Comparison of ENCODE assay signal across 7 cellular contexts in the genomic region with DNA sequence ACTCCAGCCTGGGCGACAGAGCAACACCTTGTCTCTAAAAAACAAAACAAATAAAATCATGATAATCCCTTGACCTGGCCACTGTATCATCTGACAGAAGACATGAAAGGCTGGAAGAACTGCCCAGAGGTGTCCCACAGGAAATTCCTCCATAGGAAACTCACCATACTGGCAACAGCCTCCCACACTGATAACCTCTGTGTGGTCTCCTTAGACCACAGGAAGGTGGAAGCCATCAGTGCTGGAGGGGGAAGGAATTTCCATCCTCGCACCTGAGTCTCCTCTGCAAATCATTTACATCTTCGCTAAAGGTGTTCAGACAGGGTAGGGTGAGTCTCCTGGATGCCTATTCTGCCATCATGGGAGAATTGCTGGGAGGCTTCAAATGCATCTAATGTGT. TPM values are rescaled to one million over a fixed set of nuclear protein-coding genes. Genes with fewer than 3 reads are reported as not detected.
DNase-seq lines count a peak whose midpoint lies in the region; ATAC-seq, FAIRE-seq and TF ChIP-seq lines count a peak whose summit lies in the region.
"Not testable (repeated sequence)": the region's sequence is repeated elsewhere in the genome, so short reads cannot be mapped to it uniquely, and the experiment has no call there.

No MANE protein-coding gene starts in this region.

- H3K9ac ChIP-seq in GM12878 (ENCODE audit: control insufficient read depth, insufficient read depth, low read length) = not testable (repeated sequence)

- H3K79me2 ChIP-seq in GM12878 (ENCODE audit: control insufficient read depth, insufficient read depth, low read length) = peaks cover 38% of the 10 kb centered on the region

- SMC1A ChIA-PET in GM12878 (lab: Charles Lee; ENCODE audit: uncharacterized antibody, unreplicated experiment) = not testable (repeated sequence)

- peaks cover 16 to 26% of the 10 kb centered on the region in 2 donors for H3K36me3 Mint-ChIP-seq in CD4-positive, alpha-beta memory T cell
- H3K36me3 Mint-ChIP-seq in WTC11 = not testable (repeated sequence)
- peaks cover 43% of the 10 kb centered on the region for H3K36me3 Mint-ChIP-seq in activated CD8-positive, alpha-beta memory T cell treated with anti-CD3 and anti-CD28 coated beads, Interleukin-2, amount 10 ng/mL, durations not matched to agents 7 days and 5 days

- peaks cover 57% of the 10 kb centered on the region for H3K4me1 ChIP-seq in CD4-positive, alpha-beta memory T cell (ENCODE audit: insufficient read depth, low read length)
- H3K4me1 ChIP-seq in GM12878 (ENCODE audit: control insufficient read depth, insufficient read depth, low read length); sigmoid colon: not testable (repeated sequence)
- peaks cover 0 to 32% (median 15%) of the 10 kb centered on the region in 3 donors for H3K4me1 ChIP-seq in esophagus squamous epithelium

- H3K9me3 Mint-ChIP-seq in CD4-positive, alpha-beta memory T cell; WTC11; activated CD8-positive, alpha-beta memory T cell treated with anti-CD3 and anti-CD28 coated beads, Interleukin-2, amount 10 ng/mL, durations not matched to agents 7 days and 5 days (ENCODE audit: low read depth): not testable (repeated sequence)

- RAD21 ChIA-PET in GM12878 (lab: Charles Lee; ENCODE audit: unreplicated experiment) = not testable (repeated sequence)

- not testable (repeated sequence) for H3K36me3 ChIP-seq in CD4-positive, alpha-beta memory T cell (ENCODE audit: insufficient read depth, low read length); GM12878 (ENCODE audit: control insufficient read depth in 2 of 2, insufficient read depth in 2 of 2, low read length in 1 of 2); esophagus squamous epithelium; sigmoid colon

- 58% methylated on average over 3 of the region's 3 CpGs for WGBS in GM12878 (ENCODE audit: insufficient coverage, insufficient replicate concordance, low lambda C conversion rate, missing lambda C conversion rate)
- WGBS in esophagus squamous epithelium, 2 donors = 90 to 100% methylated on average over 2 to 3 of the region's 3 CpGs
- WGBS in sigmoid colon, 2 donors = 92% methylated on average over 3 of the region's 3 CpGs

- not testable (repeated sequence) for BruUV-seq in GM12878 (replicated peaks; lab: Mats Ljungman, UMichigan)

- in situ Hi-C loops in GM12878 (cut with MboI) = not testable (repeated sequence)

- not testable (repeated sequence) for H4K20me1 ChIP-seq in GM12878 (ENCODE audit: control insufficient read depth, insufficient read depth)

- peak; percentile 38 for FAIRE-seq in GM12878 (lab: Jason Lieb, UNC)

- not testable (repeated sequence) for H3K27me3 Mint-ChIP-seq in CD4-positive, alpha-beta memory T cell; WTC11 (ENCODE audit: low read depth); activated CD8-positive, alpha-beta memory T cell treated with anti-CD3 and anti-CD28 coated beads, Interleukin-2, amount 10 ng/mL, durations not matched to agents 7 days and 5 days

- H2AFZ ChIP-seq in GM12878 (ENCODE audit: control insufficient read depth, low read depth, low read length) = not testable (repeated sequence)

- TF ChIP-seq RAD21 in GM12878 (IDR thresholded peaks at IDR 0.05; ENCODE audit: insufficient read depth, low read depth, low read length) = not testable (repeated sequence)

- ATAC-seq in WTC11; activated CD8-positive, alpha-beta memory T cell treated with anti-CD3 and anti-CD28 coated beads, Interleukin-2, amount 10 ng/mL, durations not matched to agents 7 days and 5 days; GM12878: not testable (repeated sequence)

- TF ChIP-seq EP300 in GM12878 (IDR thresholded peaks at IDR 0.05; ENCODE audit: borderline replicate concordance in 1 of 2, control insufficient read depth in 1 of 2, low read depth in 2 of 2, low read length in 2 of 2); sigmoid colon (IDR thresholded peaks at IDR 0.05): not testable (repeated sequence)

- H3K27me3 ChIP-seq in CD4-positive, alpha-beta memory T cell (ENCODE audit: insufficient read depth, low read length); GM12878 (replicated peaks in 1 of 2; ENCODE audit: control insufficient read depth in 2 of 2, insufficient read depth in 2 of 2, low read length in 1 of 2); esophagus squamous epithelium; sigmoid colon: not testable (repeated sequence)

- not testable (repeated sequence) for H3K4me2 ChIP-seq in GM12878 (ENCODE audit: control insufficient read depth, insufficient read depth)

- POLR2A ChIA-PET in CD4-positive, alpha-beta memory T cell (lab: Charles Lee; ENCODE audit: partially characterized antibody); WTC11 (lab: Charles Lee); GM12878 (lab: Charles Lee): not testable (repeated sequence)

- CTCF ChIA-PET in CD4-positive, alpha-beta memory T cell (lab: Charles Lee; ENCODE audit: partially characterized antibody); WTC11 (lab: Charles Lee); activated CD8-positive, alpha-beta memory T cell treated with anti-CD3 and anti-CD28 coated beads, Interleukin-2, amount 10 ng/mL, durations not matched to agents 7 days and 5 days (lab: Charles Lee); GM12878 (lab: Yijun Ruan, JAX): not testable (repeated sequence)

- H3K27ac ChIP-seq in CD4-positive, alpha-beta memory T cell (ENCODE audit: low read depth, low read length); GM12878 (ENCODE audit: control insufficient read depth, insufficient read depth); sigmoid colon: not testable (repeated sequence)
- H3K27ac ChIP-seq in esophagus squamous epithelium = peak overlapping the region in 3 of 4 donors; percentile 33 to 68 (median 42)

- intact Hi-C loops in CD4-positive, alpha-beta memory T cell (cut with micrococcal nuclease); GM12878 (cut with micrococcal nuclease; ENCODE audit: unreplicated experiment); esophagus squamous epithelium (cut with DNase I); sigmoid colon (cut with DNase I): not testable (repeated sequence)

- H3K4me1 Mint-ChIP-seq in CD4-positive, alpha-beta memory T cell = peaks cover 42 to 93% (median 59%) of the 10 kb centered on the region in 4 donors
- peaks cover 48% of the 10 kb centered on the region for H3K4me1 Mint-ChIP-seq in WTC11
- peaks cover 76% of the 10 kb centered on the region for H3K4me1 Mint-ChIP-seq in activated CD8-positive, alpha-beta memory T cell treated with anti-CD3 and anti-CD28 coated beads, Interleukin-2, amount 10 ng/mL, durations not matched to agents 7 days and 5 days

- peak overlapping the region in 6 of 8 donors; percentile 1 to 60 (median 28) for H3K4me3 Mint-ChIP-seq in CD4-positive, alpha-beta memory T cell
- not testable (repeated sequence) for H3K4me3 Mint-ChIP-seq in WTC11; activated CD8-positive, alpha-beta memory T cell treated with anti-CD3 and anti-CD28 coated beads, Interleukin-2, amount 10 ng/mL, durations not matched to agents 7 days and 5 days

- not testable (repeated sequence) for TF ChIP-seq CTCF in WTC11 (IDR thresholded peaks at IDR 0.05); GM12878 (IDR thresholded peaks at IDR 0.05 in 2 of 3, conservative IDR thresholded peaks at IDR 0.05 in 1 of 3; ENCODE audit: control insufficient read depth in 2 of 3, extremely low read depth in 1 of 3, insufficient read depth in 1 of 3, low read depth in 3 of 3, low read length in 3 of 3); esophagus squamous epithelium (IDR thresholded peaks at IDR 0.05); sigmoid colon (IDR thresholded peaks at IDR 0.05)

- H3K27ac Mint-ChIP-seq in CD4-positive, alpha-beta memory T cell = peak overlapping the region in 6 of 7 donors; percentile 17 to 86 (median 77)
- H3K27ac Mint-ChIP-seq in WTC11 = peak overlapping the region; percentile 74
- peak overlapping the region; percentile 49 for H3K27ac Mint-ChIP-seq in activated CD8-positive, alpha-beta memory T cell treated with anti-CD3 and anti-CD28 coated beads, Interleukin-2, amount 10 ng/mL, durations not matched to agents 7 days and 5 days

- not testable (repeated sequence) for TF ChIP-seq POLR2A in GM12878 (IDR thresholded peaks at IDR 0.05; ENCODE audit: low read depth, low read length); esophagus squamous epithelium (IDR thresholded peaks at IDR 0.05); sigmoid colon (IDR thresholded peaks at IDR 0.05)

- DNase-seq in CD4-positive, alpha-beta memory T cell; WTC11 (ENCODE audit: low spot score); activated CD8-positive, alpha-beta memory T cell treated with anti-CD3 and anti-CD28 coated beads, Interleukin-2, amount 10 ng/mL, durations not matched to agents 7 days and 5 days; GM12878 (ENCODE audit: low read depth, low spot score); esophagus squamous epithelium (lab: John Stamatoyannopoulos, UW): not testable (repeated sequence)
- DNase-seq in OCI-M1 (lab: John Stamatoyannopoulos, UW) = peak; percentile 0
- peak; percentile 2 for DNase-seq in sigmoid colon

- not testable (repeated sequence) for H3K4me3 ChIP-seq in CD4-positive, alpha-beta memory T cell (ENCODE audit: low read length in 2 of 2); GM12878; esophagus squamous epithelium; sigmoid colon

- not testable (repeated sequence) for H3K9me3 ChIP-seq in CD4-positive, alpha-beta memory T cell (ENCODE audit: control insufficient read depth in 1 of 2, low read length in 2 of 2); GM12878 (replicated peaks; ENCODE audit: control insufficient read depth, insufficient read depth, low read length); esophagus squamous epithelium; sigmoid colon

RNA-seq across cellular contexts. Expression of gene PRKX, which starts 10.2 kb away (rescaled TPM):
- total RNA-seq in CD4-positive, alpha-beta memory T cell = 10 to 100 TPM; 66.7 to 70.2 TPM
- polyA plus RNA-seq in CD4-positive, alpha-beta memory T cell = 10 to 100 TPM; 63.0 to 73.9 TPM
- total RNA-seq in WTC11 (2021) (53.8 to 66.6 TPM (median 61.2 TPM) in 3 replicates), GM12878 (2014; rRNA removed) (22.6 and 24.1 TPM in 2 replicates), GM12878 (2014; rRNA removed; fragmentation: Illumina TruSeq; extraction: Trizol) (24.6 and 28.7 TPM in 2 replicates), GM12878 (2021) (29.0 and 34.6 TPM in 2 replicates), esophagus squamous epithelium (10 to 100 TPM; 27.8 to 56.0 (median 34.5) TPM), sigmoid colon (1 to 10 TPM; 4.2 to 7.8 (median 6.4) TPM)
- 10 to 100 TPM; 76.6 to 83.6 TPM for total RNA-seq in activated CD8-positive, alpha-beta memory T cell treated with anti-CD3 and anti-CD28 coated beads, Interleukin-2, amount 10 ng/mL, durations not matched to agents 7 days and 5 days
- 103 and 121 TPM in 2 replicates for total RNA-seq in GM12878 (2013; cell fraction: nucleolus; rRNA removed)
- 13.3 TPM for polyA plus RNA-seq in GM12878 (2011; ENCODE audit: low read depth)
- polyA plus RNA-seq in GM12878 (2011; rRNA removed) (45.3 and 46.5 TPM in 2 replicates), GM12878 (2014; fragmentation: Illumina TruSeq; extraction: Trizol) (26.4 and 29.1 TPM in 2 replicates), GM12878 (2014; fragmentation: Nextera tagmentation; extraction: Ambion mirVana) (1 to 10 TPM; 3.9 to 5.4 TPM), GM12878 (2014; rRNA removed) (24.4 and 27.3 TPM in 2 replicates), GM12878 (2016; fragmentation: Nextera tagmentation; extraction: Ambion mirVana) (10 to 100 TPM; 22.4 to 23.4 TPM), sigmoid colon (10 to 100 TPM in 1 of 3 donors, 1 to 10 TPM in 2; 3.5 to 10.6 (median 7.2) TPM)
- polyA plus RNA-seq in GM12878 (2011; cell fraction: cytosol; rRNA removed) = 30.1 and 31.0 TPM in 2 replicates
- polyA plus RNA-seq in GM12878 (2011; cell fraction: nucleus; rRNA removed) = 21.7 and 24.7 TPM in 2 replicates
- polyA plus RNA-seq in GM12878 (2012) = 22.8 and 27.7 TPM in 2 replicates
- polyA minus RNA-seq in GM12878 (2011; rRNA and poly(A)+ RNA removed) = 31.8 and 43.3 TPM in 2 replicates
- 14.0 and 18.0 TPM in 2 replicates for polyA minus RNA-seq in GM12878 (2011; cell fraction: cytosol; rRNA and poly(A)+ RNA removed)
- 12.5 and 17.6 TPM in 2 replicates for polyA minus RNA-seq in GM12878 (2011; cell fraction: nucleus; rRNA and poly(A)+ RNA removed)
